25 cellular contexts compared by ENCODE assay signal in the genomic region with DNA sequence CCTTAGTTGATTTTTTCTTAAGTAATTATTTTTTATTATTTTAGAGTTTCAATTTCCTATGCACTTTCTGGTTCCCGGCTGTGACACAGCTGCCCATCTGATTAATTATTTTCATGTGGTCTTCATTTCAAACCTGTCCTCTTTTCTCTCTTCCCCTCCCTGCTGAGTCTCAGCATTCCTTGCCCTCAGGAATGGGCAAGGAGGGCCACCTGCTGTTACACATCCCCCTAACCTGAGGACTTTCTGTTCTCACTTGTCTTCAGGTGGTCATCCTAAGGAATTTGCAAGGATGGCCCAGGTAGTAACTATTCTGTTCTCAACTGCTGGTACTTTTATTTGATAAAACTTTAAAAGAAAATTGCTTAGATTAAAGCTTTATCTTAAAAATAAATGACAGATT.
"Had no signal": no experiment of that assay in that cellular context is flagged by ENCODE, and none has a peak within 500 bp of the region (broad histone marks: within the 10 kb centered on the region; RNA-seq: fewer than 3 reads in every experiment).

No MANE protein-coding gene starts in this region.

- H3K4me3 Mint-ChIP-seq: natural killer cell treated with Interleukin-12 subunit alpha and Interleukin-12 subunit beta and Interleukin-15 and Interleukin-18, amount 100 ng/mL, for 72 hours; stimulated activated effector memory CD8-positive, alpha-beta T cell treated with anti-CD3 and anti-CD28 coated beads, Interleukin-12 subunit alpha, Interleukin-12 subunit beta, amount 100 ng/mL, for 72 hours had no signal

- H3K4me1 Mint-ChIP-seq: stimulated activated effector memory CD8-positive, alpha-beta T cell treated with anti-CD3 and anti-CD28 coated beads, Interleukin-12 subunit alpha, Interleukin-12 subunit beta, amount 100 ng/mL, for 72 hours had no signal

- H3K9me3 ChIP-seq: ascending aorta, esophagus muscularis mucosa, gastrocnemius medialis, left ventricle myocardium inferior, pancreas, stomach, suprapubic skin, tibial nerve, uterus had no signal

- ATAC-seq: activated naive CD4-positive, alpha-beta T cell treated with anti-CD3 and anti-CD28 coated beads, Interleukin-2, amount 50 U/mL, for 72 hours; gastrocnemius medialis; natural killer cell treated with Interleukin-12 subunit alpha and Interleukin-12 subunit beta and Interleukin-15 and Interleukin-18, amount 100 ng/mL, for 72 hours; pancreas; right cardiac atrium; stimulated activated effector memory CD8-positive, alpha-beta T cell treated with anti-CD3 and anti-CD28 coated beads, Interleukin-12 subunit alpha, Interleukin-12 subunit beta, amount 100 ng/mL, for 72 hours had no signal

- H3K36me3 ChIP-seq: ascending aorta, brain microvascular endothelial cell, esophagus muscularis mucosa, gastrocnemius medialis, left ventricle myocardium inferior, pancreas, stomach, suprapubic skin, tibial nerve, uterus, WERI-Rb-1 had no signal

- DNase-seq: activated CD4-positive, alpha-beta T cell treated with anti-CD3 and anti-CD28 coated beads for 1 hour; activated CD4-positive, alpha-beta T cell treated with anti-CD3 and anti-CD28 coated beads, Interleukin-2, amount 50 U/mL, for 1 hour; activated gamma-delta T cell treated with Interleukin-2 at 50 U/mL for 16 hours; activated T-cell treated with anti-CD3 and anti-CD28 coated beads, Interleukin-2, amount 50 U/mL, for 1 hour; brain microvascular endothelial cell; central memory CD4-positive, alpha-beta T cell; dermis blood vessel endothelial cell; effector memory CD4-positive, alpha-beta T cell; gastrocnemius medialis; head of caudate nucleus; left ventricle myocardium inferior; midbrain; pancreas; right cardiac atrium; stimulated activated CD4-positive, alpha-beta T cell treated with anti-CD3 and anti-CD28 coated beads, Interleukin-1b, Interleukin-23, amount 100 ng/mL, for 48 hours; stomach; uterus; WERI-Rb-1 had no signal

- H3K9me3 Mint-ChIP-seq: activated naive CD4-positive, alpha-beta T cell treated with anti-CD3 and anti-CD28 coated beads, Interleukin-2, amount 50 U/mL, for 72 hours; natural killer cell treated with Interleukin-12 subunit alpha and Interleukin-12 subunit beta and Interleukin-15 and Interleukin-18, amount 100 ng/mL, for 72 hours had no signal

- H3K36me3 Mint-ChIP-seq: activated naive CD4-positive, alpha-beta T cell treated with anti-CD3 and anti-CD28 coated beads, Interleukin-2, amount 50 U/mL, for 72 hours; natural killer cell treated with Interleukin-12 subunit alpha and Interleukin-12 subunit beta and Interleukin-15 and Interleukin-18, amount 100 ng/mL, for 72 hours; stimulated activated effector memory CD8-positive, alpha-beta T cell treated with anti-CD3 and anti-CD28 coated beads, Interleukin-12 subunit alpha, Interleukin-12 subunit beta, amount 100 ng/mL, for 72 hours had no signal

- H3K27me3 ChIP-seq: ascending aorta, brain microvascular endothelial cell, esophagus muscularis mucosa, gastrocnemius medialis, pancreas, stomach, suprapubic skin, tibial nerve, uterus had no signal

- H3K4me1 ChIP-seq: ascending aorta, esophagus muscularis mucosa, gastrocnemius medialis, left ventricle myocardium inferior, pancreas, stomach, suprapubic skin, tibial nerve, uterus had no signal

- H3K27ac ChIP-seq: ascending aorta, brain microvascular endothelial cell, esophagus muscularis mucosa, gastrocnemius medialis, left ventricle myocardium inferior, pancreas, stomach, suprapubic skin, tibial nerve, uterus, WERI-Rb-1 had no signal

- H3K27me3 Mint-ChIP-seq: natural killer cell treated with Interleukin-12 subunit alpha and Interleukin-12 subunit beta and Interleukin-15 and Interleukin-18, amount 100 ng/mL, for 72 hours had no signal

- H3K27ac Mint-ChIP-seq: activated naive CD4-positive, alpha-beta T cell treated with anti-CD3 and anti-CD28 coated beads, Interleukin-2, amount 50 U/mL, for 72 hours; natural killer cell treated with Interleukin-12 subunit alpha and Interleukin-12 subunit beta and Interleukin-15 and Interleukin-18, amount 100 ng/mL, for 72 hours; stimulated activated effector memory CD8-positive, alpha-beta T cell treated with anti-CD3 and anti-CD28 coated beads, Interleukin-12 subunit alpha, Interleukin-12 subunit beta, amount 100 ng/mL, for 72 hours had no signal

- H3K4me3 ChIP-seq: ascending aorta, esophagus muscularis mucosa, gastrocnemius medialis, left ventricle myocardium inferior, pancreas, stomach, suprapubic skin, tibial nerve, uterus had no signal
